1 cellular context compared by ENCODE assay signal in genomic region chr1:62025154-62025553, GRCh38.
TF ChIP-seq lines count a peak whose summit lies in the region.

No MANE protein-coding gene starts in this region.

TF ChIP-seq in GM23338, 12 proteins besides CTCF, POLR2A, EP300 and RAD21 (continued from another document):
- TF ChIP-seq REST (IDR thresholded peaks at IDR 0.05; ENCODE audit: unreplicated experiment) (no peak), NANOG (IDR thresholded peaks at IDR 0.05; ENCODE audit: borderline replicate concordance) (no peak)
